ENCODE assay signal across 8 cellular contexts in genomic region chr6:82365011-82365751, GRCh38. TPM values are rescaled to one million over a fixed set of nuclear protein-coding genes. Genes with fewer than 3 reads are reported as not detected.
DNase-seq lines count a peak whose midpoint lies in the region; ATAC-seq and TF ChIP-seq lines count a peak whose summit lies in the region.

No MANE protein-coding gene starts in this region.

- H3K36me3 ChIP-seq in iPS DF 6.9 (ENCODE audit: control insufficient read depth, insufficient read depth, low read length) (no peaks in the 10 kb centered on the region), gastrocnemius medialis (no peaks in the 10 kb centered on the region)

- no peaks in the 10 kb centered on the region for H3K9me3 Mint-ChIP-seq in activated naive CD8-positive, alpha-beta T cell treated with anti-CD3 and anti-CD28 coated beads, Interleukin-2, amount 50 U/mL, for 24 hours

- no peak for TF ChIP-seq RAD21 in Ishikawa (IDR thresholded peaks at IDR 0.05; ENCODE audit: low read depth)

- H3K27ac Mint-ChIP-seq in activated naive CD8-positive, alpha-beta T cell treated with anti-CD3 and anti-CD28 coated beads, Interleukin-2, amount 50 U/mL, for 24 hours: no peak overlapping the region

- intact Hi-C loops in gastrocnemius medialis (cut with DNase I; ENCODE audit: low total_unique reads): no loop called here

- H3K4me3 ChIP-seq in iPS DF 6.9 (ENCODE audit: low read length) (peak overlapping the region; percentile 75; the same call in 1 of the 2 replicates), gastrocnemius medialis (peak overlapping the region; percentile 66 to 69 (median 66))

- peaks cover 52% of the 10 kb centered on the region for H3K27me3 Mint-ChIP-seq in activated naive CD8-positive, alpha-beta T cell treated with anti-CD3 and anti-CD28 coated beads, Interleukin-2, amount 50 U/mL, for 24 hours

- DNase-seq in activated CD8-positive, alpha-beta memory T cell treated with anti-CD3 and anti-CD28 coated beads for 24 hours: peak; percentile 60
- no peak for DNase-seq in activated CD8-positive, alpha-beta memory T cell treated with anti-CD3 and anti-CD28 coated beads, Interleukin-2, amount 50 U/mL, for 4 hours
- DNase-seq in activated naive CD8-positive, alpha-beta T cell treated with anti-CD3 and anti-CD28 coated beads, Interleukin-2, amount 50 U/mL, for 24 hours: peak; percentile 7
- DNase-seq in iPS DF 6.9 (ENCODE audit: low read depth, low spot score) (no peak), gastrocnemius medialis (no peak), NCI-H1436 treated with DMSO at 0.1 percent for 48 hours (lab: John Stamatoyannopoulos, UW) (no peak), SIG-M5 (lab: John Stamatoyannopoulos, UW) (no peak)

- H3K9me3 ChIP-seq in iPS DF 6.9 (ENCODE audit: control insufficient read depth, insufficient read depth, low read length): no peaks in the 10 kb centered on the region
- no peaks in the 10 kb centered on the region for H3K9me3 ChIP-seq in gastrocnemius medialis

- no peaks in the 10 kb centered on the region for H3K27me3 ChIP-seq in iPS DF 6.9 (ENCODE audit: control insufficient read depth, insufficient read depth, low read length)
- H3K27me3 ChIP-seq in gastrocnemius medialis: peaks cover 23 to 44% (median 42%) of the 10 kb centered on the region in 3 donors

- no peak for TF ChIP-seq POLR2A in gastrocnemius medialis (IDR thresholded peaks at IDR 0.05)

- no CpG with 5 or more reads among the region's 67 CpGs for WGBS in iPS DF 6.9 (ENCODE audit: insufficient coverage, insufficient read length)

- in situ Hi-C loops in gastrocnemius medialis (cut with MboI; ENCODE audit: low sequenced_read_pairs in 4 of 4): no loop called here

- H3K27ac ChIP-seq in iPS DF 6.9 (ENCODE audit: low read length): no peak overlapping the region
- H3K27ac ChIP-seq in gastrocnemius medialis: peak overlapping the region in 3 of 4 donors; percentile 69 to 75 (median 73)

- TF ChIP-seq CTCF in gastrocnemius medialis (IDR thresholded peaks at IDR 0.05 in 4 of 5, conservative IDR thresholded peaks at IDR 0.05 in 1 of 5): no peak

- H3K4me3 Mint-ChIP-seq in activated naive CD8-positive, alpha-beta T cell treated with anti-CD3 and anti-CD28 coated beads, Interleukin-2, amount 50 U/mL, for 24 hours: peak overlapping the region; percentile 63

- peaks cover 16% of the 10 kb centered on the region for H3K4me1 Mint-ChIP-seq in activated naive CD8-positive, alpha-beta T cell treated with anti-CD3 and anti-CD28 coated beads, Interleukin-2, amount 50 U/mL, for 24 hours

- no peaks in the 10 kb centered on the region for H3K36me3 Mint-ChIP-seq in activated naive CD8-positive, alpha-beta T cell treated with anti-CD3 and anti-CD28 coated beads, Interleukin-2, amount 50 U/mL, for 24 hours (ENCODE audit: low read depth)

- no peak for TF ChIP-seq EP300 in Ishikawa (IDR thresholded peaks at IDR 0.05; ENCODE audit: borderline replicate concordance)

- peak; percentile 40 for ATAC-seq in activated naive CD8-positive, alpha-beta T cell treated with anti-CD3 and anti-CD28 coated beads, Interleukin-2, amount 50 U/mL, for 24 hours
- ATAC-seq in gastrocnemius medialis: peak in 1 of 2 donors; percentile 27

- H3K4me1 ChIP-seq in iPS DF 6.9 (ENCODE audit: control insufficient read depth, insufficient read depth, low read length) (peaks cover 4% of the 10 kb centered on the region; the same call in 1 of the 2 replicates), gastrocnemius medialis (peaks cover 3 to 9% of the 10 kb centered on the region in 2 donors)

TF ChIP-seq in Ishikawa, 13 proteins besides CTCF, POLR2A, EP300 and RAD21:
- no peak for TF ChIP-seq NFIC (IDR thresholded peaks at IDR 0.05)
- TF ChIP-seq, protein P1, sequence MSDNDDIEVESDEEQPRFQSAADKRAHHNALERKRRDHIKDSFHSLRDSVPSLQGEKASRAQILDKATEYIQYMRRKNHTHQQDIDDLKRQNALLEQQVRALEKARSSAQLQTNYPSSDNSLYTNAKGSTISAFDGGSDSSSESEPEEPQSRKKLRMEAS (IDR thresholded peaks at IDR 0.05): 0 out of 2 replicates have a peak, but pooled peaks have one; percentile 18
- no peak for TF ChIP-seq TCF12 (IDR thresholded peaks at IDR 0.05; ENCODE audit: low read depth)
- TF ChIP-seq, protein P2, sequence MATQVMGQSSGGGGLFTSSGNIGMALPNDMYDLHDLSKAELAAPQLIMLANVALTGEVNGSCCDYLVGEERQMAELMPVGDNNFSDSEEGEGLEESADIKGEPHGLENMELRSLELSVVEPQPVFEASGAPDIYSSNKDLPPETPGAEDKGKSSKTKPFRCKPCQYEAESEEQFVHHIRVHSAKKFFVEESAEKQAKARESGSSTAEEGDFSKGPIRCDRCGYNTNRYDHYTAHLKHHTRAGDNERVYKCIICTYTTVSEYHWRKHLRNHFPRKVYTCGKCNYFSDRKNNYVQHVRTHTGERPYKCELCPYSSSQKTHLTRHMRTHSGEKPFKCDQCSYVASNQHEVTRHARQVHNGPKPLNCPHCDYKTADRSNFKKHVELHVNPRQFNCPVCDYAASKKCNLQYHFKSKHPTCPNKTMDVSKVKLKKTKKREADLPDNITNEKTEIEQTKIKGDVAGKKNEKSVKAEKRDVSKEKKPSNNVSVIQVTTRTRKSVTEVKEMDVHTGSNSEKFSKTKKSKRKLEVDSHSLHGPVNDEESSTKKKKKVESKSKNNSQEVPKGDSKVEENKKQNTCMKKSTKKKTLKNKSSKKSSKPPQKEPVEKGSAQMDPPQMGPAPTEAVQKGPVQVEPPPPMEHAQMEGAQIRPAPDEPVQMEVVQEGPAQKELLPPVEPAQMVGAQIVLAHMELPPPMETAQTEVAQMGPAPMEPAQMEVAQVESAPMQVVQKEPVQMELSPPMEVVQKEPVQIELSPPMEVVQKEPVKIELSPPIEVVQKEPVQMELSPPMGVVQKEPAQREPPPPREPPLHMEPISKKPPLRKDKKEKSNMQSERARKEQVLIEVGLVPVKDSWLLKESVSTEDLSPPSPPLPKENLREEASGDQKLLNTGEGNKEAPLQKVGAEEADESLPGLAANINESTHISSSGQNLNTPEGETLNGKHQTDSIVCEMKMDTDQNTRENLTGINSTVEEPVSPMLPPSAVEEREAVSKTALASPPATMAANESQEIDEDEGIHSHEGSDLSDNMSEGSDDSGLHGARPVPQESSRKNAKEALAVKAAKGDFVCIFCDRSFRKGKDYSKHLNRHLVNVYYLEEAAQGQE (IDR thresholded peaks at IDR 0.05; ENCODE audit: low read depth): no peak
- no peak for TF ChIP-seq TAF1 (IDR thresholded peaks at IDR 0.05; ENCODE audit: low read depth)
- TF ChIP-seq ZBTB7A (IDR thresholded peaks at IDR 0.05; ENCODE audit: low read depth): no peak

RNA-seq across cellular contexts. Expression of gene TPBG, which starts 1.6 kb away (rescaled TPM):
- 1 to 10 TPM; 2.5 to 6.4 (median 3.8) TPM for total RNA-seq in gastrocnemius medialis

Comparison
In these comparisons a context has a peak if more than half of its experiments do, and no peak if none do; other contexts are left out.
1. DNase-seq: peak in activated CD8-positive, alpha-beta memory T cell treated with anti-CD3 and anti-CD28 coated beads for 24 hours (single experiment) and activated naive CD8-positive, alpha-beta T cell treated with anti-CD3 and anti-CD28 coated beads, Interleukin-2, amount 50 U/mL, for 24 hours (single experiment); none in activated CD8-positive, alpha-beta memory T cell treated with anti-CD3 and anti-CD28 coated beads, Interleukin-2, amount 50 U/mL, for 4 hours (single experiment), iPS DF 6.9 (single experiment), gastrocnemius medialis (0 of 2), NCI-H1436 treated with DMSO at 0.1 percent for 48 hours (single experiment) and SIG-M5 (single experiment).